ENCODE assay signal across 8 cellular contexts in genomic region chr16:72093448-72094265, GRCh38. TPM values are rescaled to one million over a fixed set of nuclear protein-coding genes. Genes with fewer than 3 reads are reported as not detected.
A peak's percentile ranks its signal among the peaks of the same experiment; 100 is the strongest.
DNase-seq lines count a peak whose midpoint lies in the region; ATAC-seq, FAIRE-seq and TF ChIP-seq lines count a peak whose summit lies in the region.

DHX38 (plus strand) TSS chr16:72093847; CDS start chr16:72096158, 2,311 bp downstream.
TXNL4B (minus strand) TSS chr16:72093620; CDS start chr16:72090749, 2,871 bp downstream.

- WGBS in aorta, 2 donors: 1% methylated on average over 43 of the region's 43 CpGs

- H3K36me3 ChIP-seq in rectal smooth muscle tissue (ENCODE audit: control insufficient read depth, insufficient read depth, low read length): peaks cover 23% of the 10 kb centered on the region
- H3K36me3 ChIP-seq in aorta (ENCODE audit: control insufficient read depth in 1 of 2, insufficient read depth in 2 of 2, low read length in 1 of 2): peaks cover 2 to 6% of the 10 kb centered on the region in 2 donors

- peak within 1 kb of the TSS; percentile 93 for H3K27ac ChIP-seq in rectal smooth muscle tissue (ENCODE audit: low read depth, low read length)
- peak within 1 kb of the TSS in 1 of 2 donors; percentile 81 for H3K27ac ChIP-seq in aorta (ENCODE audit: low read depth in 1 of 2, low read length in 2 of 2)

- no peak for TF ChIP-seq CTCF in astrocyte of the cerebellum (IDR thresholded peaks at IDR 0.05; ENCODE audit: low read depth, low read length, missing control alignments)

- peaks cover 18% of the 10 kb centered on the region for H3K4me1 ChIP-seq in rectal smooth muscle tissue (ENCODE audit: control insufficient read depth, insufficient read depth, low read length)
- H3K4me1 ChIP-seq in aorta (ENCODE audit: control insufficient read depth in 1 of 2, insufficient read depth in 2 of 2, low read length in 2 of 2): peaks cover 0 to 4% of the 10 kb centered on the region in 2 donors

- peak; percentile 94 for DNase-seq in GM18507 (ENCODE audit: extremely low spot score, insufficient read length, low read depth)
- peak; percentile 75 for DNase-seq in NCI-H2029 treated with DMSO at 0.1 percent for 48 hours (lab: John Stamatoyannopoulos, UW)
- DNase-seq in T-helper 9 cell: peak; percentile 80
- peak; percentile 98 for DNase-seq in astrocyte of the cerebellum (ENCODE audit: low read depth)
- peak; percentile 99 for DNase-seq in hepatic stellate cell (ENCODE audit: low spot score)
- DNase-seq in aorta: peak; percentile 96

- H3K4me3 ChIP-seq in astrocyte of the cerebellum (ENCODE audit: low read depth, low read length): peak within 1 kb of the TSS; percentile 95
- peak within 1 kb of the TSS; percentile 99 for H3K4me3 ChIP-seq in rectal smooth muscle tissue (ENCODE audit: low read length)
- H3K4me3 ChIP-seq in aorta (ENCODE audit: low read length in 2 of 2): peak within 1 kb of the TSS; percentile 83 to 86

- no peaks in the 10 kb centered on the region for H3K9me3 ChIP-seq in aorta (ENCODE audit: control insufficient read depth, low read length)

- in situ Hi-C loops in astrocyte of the cerebellum (cut with HindIII; ENCODE audit: low sequenced_read_pairs): no loop called here

- H3K27me3 ChIP-seq in rectal smooth muscle tissue (ENCODE audit: control insufficient read depth, insufficient read depth, low read length): no peaks in the 10 kb centered on the region
- no peaks in the 10 kb centered on the region for H3K27me3 ChIP-seq in aorta (ENCODE audit: control insufficient read depth in 1 of 2, insufficient read depth in 2 of 2, low read length in 1 of 2)

- intact Hi-C loops in aorta (cut with DNase I): no loop called here

- ATAC-seq in HG02981 (IDR thresholded peaks at IDR 0.05; ENCODE audit: unreplicated experiment): peak; percentile 97
- ATAC-seq in aorta (ENCODE audit: low FRiP score): peak; percentile 99

- peak; percentile 99 for FAIRE-seq in GM18507 (lab: Jason Lieb, UNC)

- peak within 1 kb of the TSS; percentile 81 for H3K9ac ChIP-seq in rectal smooth muscle tissue (ENCODE audit: low read length)

RNA-seq across cellular contexts. Expression of gene DHX38, which starts in this region (rescaled TPM):
- 10 to 100 TPM; 58.1 to 63.4 TPM for total RNA-seq in aorta
- 10 to 100 TPM; 22.4 to 77.4 TPM for polyA plus RNA-seq in aorta

RNA-seq across cellular contexts. Expression of gene TXNL4B, which starts in this region (rescaled TPM):
- total RNA-seq in aorta: 10 to 100 TPM in 1 of 2 donors, 1 to 10 TPM in 1; 8.9 to 11.8 TPM
- polyA plus RNA-seq in aorta: 1 to 10 TPM; 7.3 to 8.9 TPM
